ENCODE assay signal across 10 cellular contexts in genomic region chr7:27148776-27149641, GRCh38. TPM values are rescaled to one million over a fixed set of nuclear protein-coding genes. Genes with fewer than 3 reads are reported as not detected.
DNase-seq lines count a peak whose midpoint lies in the region; ATAC-seq, FAIRE-seq and TF ChIP-seq lines count a peak whose summit lies in the region.
"Had no signal": no experiment of that assay in that cellular context is flagged by ENCODE, and none has a peak within 500 bp of the region (broad histone marks: within the 10 kb centered on the region; RNA-seq: fewer than 3 reads in every experiment).

No MANE protein-coding gene starts in this region.

- H3K27ac ChIP-seq in Panc1 (ENCODE audit: low read length) (peak overlapping the region; percentile 89), keratinocyte (ENCODE audit: control insufficient read depth, insufficient read depth, low read length) (peak overlapping the region; percentile 87), testis (no peak overlapping the region), esophagus squamous epithelium (peak overlapping the region in 2 of 4 donors; percentile 50 to 76)

- FAIRE-seq in keratinocyte (lab: Jason Lieb, UNC), result no peak

- no peaks in the 10 kb centered on the region for H3K36me3 ChIP-seq in Panc1 (ENCODE audit: control insufficient read depth, insufficient read depth, low read length)
- H3K36me3 ChIP-seq in keratinocyte (ENCODE audit: control insufficient read depth in 2 of 2, extremely low read depth in 1 of 2, insufficient read depth in 2 of 2, low read length in 2 of 2), result peaks cover 0 to 7% of the 10 kb centered on the region in 2 experiments
- no peaks in the 10 kb centered on the region for H3K36me3 ChIP-seq in testis (ENCODE audit: low read depth, missing control alignments)
- H3K36me3 ChIP-seq in esophagus squamous epithelium, result no peaks in the 10 kb centered on the region

- no peaks in the 10 kb centered on the region for H3K9me1 ChIP-seq in keratinocyte (ENCODE audit: control insufficient read depth, extremely low read depth, insufficient read depth, low read length)

- TF ChIP-seq POLR2A in testis (IDR thresholded peaks at IDR 0.05) (no peak), esophagus squamous epithelium (IDR thresholded peaks at IDR 0.05) (no peak)

- DNase-seq in NCI-H748 (lab: John Stamatoyannopoulos, UW; ENCODE audit: unreplicated experiment), result peak; percentile 18
- DNase-seq in NCI-H748 treated with DMSO at 0.1 percent for 48 hours (lab: John Stamatoyannopoulos, UW), result no peak
- no peak for DNase-seq in Panc1 (ENCODE audit: low read depth, low spot score)
- DNase-seq in keratinocyte (ENCODE audit: low read depth, low spot score), result no peak
- DNase-seq in testis, result peak; percentile 9
- no peak for DNase-seq in NCI-H1092 (lab: John Stamatoyannopoulos, UW)
- DNase-seq in esophagus squamous epithelium (lab: John Stamatoyannopoulos, UW), result no peak
- DNase-seq in T-helper 1 cell, result no peak
- DNase-seq: mesendoderm, T-helper 17 cell had no signal

- BruUV-seq in Panc1 (replicated peaks; lab: Mats Ljungman, UMichigan), result no TSS peak

- intact Hi-C loops in Panc1 (cut with micrococcal nuclease; ENCODE audit: unreplicated experiment), result no loop called here
- intact Hi-C loops in testis (cut with DNase I; ENCODE audit: low total_unique reads), result no loop called here
- intact Hi-C loops in esophagus squamous epithelium (cut with DNase I), result no loop called here

- H3K4me3 ChIP-seq in Panc1 (ENCODE audit: low read depth in 2 of 2, low read length in 2 of 2), result peak overlapping the region; percentile 57 to 83
- H3K4me3 ChIP-seq in keratinocyte (ENCODE audit: control insufficient read depth in 2 of 3, extremely low read depth in 1 of 3, insufficient read depth in 2 of 3, low read depth in 1 of 3, low read length in 3 of 3), result peak overlapping the region; percentile 60 to 83 (median 74)
- H3K4me3 ChIP-seq in testis, result no peak overlapping the region
- peak overlapping the region in 1 of 4 donors; percentile 66 for H3K4me3 ChIP-seq in esophagus squamous epithelium

- H2AFZ ChIP-seq in keratinocyte (ENCODE audit: control insufficient read depth, low read length), result peak overlapping the region; percentile 17

- 33 to 42% methylated on average over 22 to 29 of the region's 29 CpGs for WGBS in testis, 2 donors
- WGBS in esophagus squamous epithelium, 2 donors, result 63 to 67% methylated on average over 14 to 28 of the region's 29 CpGs

- in situ Hi-C loops in Panc1 (cut with HindIII; ENCODE audit: low pct_unique_long_range_greater_than_20kb, low sequenced_read_pairs), result no loop called here

- CTCF ChIA-PET in Panc1 (lab: Charles Lee), result interaction anchor here (0.5 to 3.4 kb wide), 2 partner anchors 12 to 14 kb away, joined by 3 to 24 read pairs; no protein-coding TSS in a partner anchor

- H3K79me2 ChIP-seq in keratinocyte (ENCODE audit: control insufficient read depth, insufficient read depth, low read length), result peaks cover 84% of the 10 kb centered on the region

- no peak for ATAC-seq in Panc1
- ATAC-seq: T-helper 17 cell had no signal

- H3K9me3 ChIP-seq in Panc1 (ENCODE audit: control insufficient read depth, insufficient read depth, low read depth, low read length) (no peaks in the 10 kb centered on the region), keratinocyte (ENCODE audit: control insufficient read depth, low read depth, low read length) (no peaks in the 10 kb centered on the region), testis (no peaks in the 10 kb centered on the region), esophagus squamous epithelium (no peaks in the 10 kb centered on the region)

- H3K27me3 ChIP-seq in Panc1 (ENCODE audit: control insufficient read depth, insufficient read depth, low read length), result no peaks in the 10 kb centered on the region
- H3K27me3 ChIP-seq in keratinocyte (ENCODE audit: control insufficient read depth, extremely low read depth, insufficient read depth, low read length), result no peaks in the 10 kb centered on the region
- H3K27me3 ChIP-seq in testis, result peaks cover 9% of the 10 kb centered on the region
- H3K27me3 ChIP-seq in esophagus squamous epithelium, result peaks cover 10 to 100% (median 32%) of the 10 kb centered on the region in 4 donors

- peaks cover 20% of the 10 kb centered on the region for H3K4me1 ChIP-seq in Panc1 (ENCODE audit: control insufficient read depth, insufficient read depth, low read length)
- H3K4me1 ChIP-seq in keratinocyte (ENCODE audit: control insufficient read depth, extremely low read depth, insufficient read depth, low read length), result peaks cover 66% of the 10 kb centered on the region
- H3K4me1 ChIP-seq in testis, result peaks cover 2% of the 10 kb centered on the region
- H3K4me1 ChIP-seq in esophagus squamous epithelium, result peaks cover 22 to 62% (median 23%) of the 10 kb centered on the region in 3 donors

- H3K9ac ChIP-seq in keratinocyte (ENCODE audit: control insufficient read depth, extremely low read depth, insufficient read depth, low read length), result peak overlapping the region; percentile 93

- no peak for TF ChIP-seq CTCF in Panc1 (IDR thresholded peaks at IDR 0.05)
- no peak for TF ChIP-seq CTCF in keratinocyte (optimal IDR thresholded peaks at IDR 0.05 in 1 of 3, IDR thresholded peaks at IDR 0.05 in 1 of 3, conservative IDR thresholded peaks at IDR 0.05 in 1 of 3; ENCODE audit: extremely low read depth in 1 of 3, insufficient read depth in 2 of 3, low read length in 3 of 3)
- no peak for TF ChIP-seq CTCF in testis (IDR thresholded peaks at IDR 0.05)
- TF ChIP-seq CTCF in esophagus squamous epithelium (IDR thresholded peaks at IDR 0.05), result no peak

- peak overlapping the region; percentile 98 for H3K4me2 ChIP-seq in keratinocyte (ENCODE audit: control insufficient read depth, extremely low read depth, insufficient read depth, low read depth, low read length)

- no peaks in the 10 kb centered on the region for H4K20me1 ChIP-seq in keratinocyte (ENCODE audit: control insufficient read depth, extremely low read depth, insufficient read depth, low read length)

- dilution Hi-C loops in keratinocyte (cut with MboI; ENCODE audit: extremely low pct_ligation_motif_present, low sequenced_read_pairs), result no loop called here

- POLR2A ChIA-PET in Panc1 (lab: Charles Lee), result no interaction called here

RNA-seq across cellular contexts. Expression of gene HOXA6, which starts 1.4 kb away (rescaled TPM):
- total RNA-seq in Panc1 (2021; ENCODE audit: unreplicated experiment) (3.3 TPM), testis (not detected), esophagus squamous epithelium (1 to 10 TPM in 1 of 4 donors, under 1 TPM in 1, not detected in 2; 0.26 to 1.3 TPM)
- polyA plus RNA-seq in Panc1 (2012; ENCODE audit: insufficient read length), result 4.8 TPM
- polyA plus RNA-seq in keratinocyte (0.52 to 0.72 TPM (median 0.54 TPM) in 3 replicates), testis (ENCODE audit: insufficient read depth, low read depth, low replicate concordance) (0.37 TPM)
- not detected for polyA plus RNA-seq in keratinocyte (2011; ENCODE audit: low read depth)
- 0.26 and 0.68 TPM in 2 replicates for polyA plus RNA-seq in keratinocyte (2011; cell fraction: cytosol; rRNA removed)
- polyA plus RNA-seq in keratinocyte (2011; cell fraction: nucleus; rRNA removed), result 1.8 and 2.5 TPM in 2 replicates
- polyA plus RNA-seq in keratinocyte (2012; ENCODE audit: low replicate concordance), result 0.44 and 1.4 TPM in 2 replicates
- 0.59 to 2.3 TPM (median 1.1 TPM) in 3 replicates for polyA minus RNA-seq in keratinocyte
- not detected for polyA minus RNA-seq in keratinocyte (2011; cell fraction: cytosol; rRNA and poly(A)+ RNA removed)
- 2.7 and 3.6 TPM in 2 replicates for polyA minus RNA-seq in keratinocyte (2011; cell fraction: nucleus; rRNA and poly(A)+ RNA removed)
- total RNA-seq: T-helper 17 cell had no signal

RNA-seq across cellular contexts. Expression of gene HOXA3, which starts 3.4 kb away (rescaled TPM):
- total RNA-seq in Panc1 (2021; ENCODE audit: unreplicated experiment) (30.2 TPM), testis (1 to 10 TPM in 1 of 2 donors, under 1 TPM in 1; 0.93 to 2.4 TPM), esophagus squamous epithelium (1 to 10 TPM; 3.6 to 8.7 (median 6.6) TPM)
- 16.4 TPM for polyA plus RNA-seq in Panc1 (2012; ENCODE audit: insufficient read length)
- polyA plus RNA-seq in keratinocyte (0.17 to 0.84 TPM (median 0.58 TPM) in 3 replicates), testis (ENCODE audit: insufficient read depth, low read depth, low replicate concordance) (2.8 TPM)
- polyA plus RNA-seq in keratinocyte (2011; ENCODE audit: low read depth), result 0.87 TPM
- polyA plus RNA-seq in keratinocyte (2011; cell fraction: cytosol; rRNA removed), result 0.55 and 0.95 TPM in 2 replicates
- polyA plus RNA-seq in keratinocyte (2011; cell fraction: nucleus; rRNA removed), result 1.2 and 2.0 TPM in 2 replicates
- 1.1 and 3.2 TPM in 2 replicates for polyA plus RNA-seq in keratinocyte (2012; ENCODE audit: low replicate concordance)
- 0.22 to 1.2 TPM in 2 of 3 replicates, not detected in the other for polyA minus RNA-seq in keratinocyte
- polyA minus RNA-seq in keratinocyte (2011; cell fraction: cytosol; rRNA and poly(A)+ RNA removed), result 1.9 TPM
- 0.54 and 1.2 TPM in 2 replicates for polyA minus RNA-seq in keratinocyte (2011; cell fraction: nucleus; rRNA and poly(A)+ RNA removed)
- total RNA-seq: T-helper 17 cell had no signal

RNA-seq across cellular contexts. Expression of gene HOXA5, which starts 5.5 kb away (rescaled TPM):
- total RNA-seq in Panc1 (2021; ENCODE audit: unreplicated experiment) (3.9 TPM), testis (under 1 TPM in 1 of 2 donors, not detected in 1; 0.63 TPM), esophagus squamous epithelium (1 to 10 TPM; 3.6 to 8.2 (median 6.8) TPM)
- 3.0 TPM for polyA plus RNA-seq in Panc1 (2012; ENCODE audit: insufficient read length)
- polyA plus RNA-seq in keratinocyte (3.3 to 7.1 TPM (median 4.5 TPM) in 3 replicates), testis (ENCODE audit: insufficient read depth, low read depth, low replicate concordance) (7.6 TPM)
- polyA plus RNA-seq in keratinocyte (2011; ENCODE audit: low read depth), result 6.8 TPM
- 3.1 and 4.3 TPM in 2 replicates for polyA plus RNA-seq in keratinocyte (2011; cell fraction: cytosol; rRNA removed)
- 9.4 and 10.0 TPM in 2 replicates for polyA plus RNA-seq in keratinocyte (2011; cell fraction: nucleus; rRNA removed)
- polyA plus RNA-seq in keratinocyte (2012; ENCODE audit: low replicate concordance), result 3.2 and 5.0 TPM in 2 replicates
- polyA minus RNA-seq in keratinocyte, result 2.3 to 4.3 TPM (median 2.7 TPM) in 3 replicates
- polyA minus RNA-seq in keratinocyte (2011; cell fraction: cytosol; rRNA and poly(A)+ RNA removed), result 4.4 TPM
- polyA minus RNA-seq in keratinocyte (2011; cell fraction: nucleus; rRNA and poly(A)+ RNA removed), result 5.0 and 5.5 TPM in 2 replicates

RNA-seq across cellular contexts. Expression of gene HOXA7, which starts 7.5 kb away (rescaled TPM):
- total RNA-seq in Panc1 (2021; ENCODE audit: unreplicated experiment) (not detected), testis (1 to 10 TPM; 3.1 to 7.8 TPM), esophagus squamous epithelium (under 1 TPM; 0.23 to 0.76 (median 0.48) TPM)
- polyA plus RNA-seq in Panc1 (2012; ENCODE audit: insufficient read length), result not detected
- polyA plus RNA-seq in keratinocyte (3.8 to 13.5 TPM (median 8.1 TPM) in 3 replicates), testis (ENCODE audit: insufficient read depth, low read depth, low replicate concordance) (13.1 TPM)
- 4.9 TPM for polyA plus RNA-seq in keratinocyte (2011; ENCODE audit: low read depth)
- polyA plus RNA-seq in keratinocyte (2011; cell fraction: cytosol; rRNA removed), result 7.4 and 9.8 TPM in 2 replicates
- polyA plus RNA-seq in keratinocyte (2011; cell fraction: nucleus; rRNA removed), result 5.2 and 6.0 TPM in 2 replicates
- polyA plus RNA-seq in keratinocyte (2012; ENCODE audit: low replicate concordance), result 3.9 and 14.3 TPM in 2 replicates
- polyA minus RNA-seq in keratinocyte, result 4.5 to 4.9 TPM (median 4.8 TPM) in 3 replicates
- 11.9 TPM for polyA minus RNA-seq in keratinocyte (2011; cell fraction: cytosol; rRNA and poly(A)+ RNA removed)
- polyA minus RNA-seq in keratinocyte (2011; cell fraction: nucleus; rRNA and poly(A)+ RNA removed), result 2.0 and 2.3 TPM in 2 replicates
- total RNA-seq: T-helper 17 cell had no signal

RNA-seq across cellular contexts. Expression of gene HOXA9, which starts 16.3 kb away (rescaled TPM):
- total RNA-seq in Panc1 (2021; ENCODE audit: unreplicated experiment), result not detected
- polyA plus RNA-seq in Panc1 (2012; ENCODE audit: insufficient read length), result 0.23 TPM
- 9.0 to 40.5 TPM (median 28.1 TPM) in 3 replicates for polyA plus RNA-seq in keratinocyte
- polyA plus RNA-seq in keratinocyte (2011; ENCODE audit: low read depth), result 76.1 TPM
- 20.4 and 23.2 TPM in 2 replicates for polyA plus RNA-seq in keratinocyte (2011; cell fraction: cytosol; rRNA removed)
- polyA plus RNA-seq in keratinocyte (2011; cell fraction: nucleus; rRNA removed), result 22.3 and 31.4 TPM in 2 replicates
- polyA plus RNA-seq in keratinocyte (2012; ENCODE audit: low replicate concordance), result 21.1 and 27.0 TPM in 2 replicates
- 1.5 to 5.7 TPM (median 4.0 TPM) in 3 replicates for polyA minus RNA-seq in keratinocyte
- 9.4 TPM for polyA minus RNA-seq in keratinocyte (2011; cell fraction: cytosol; rRNA and poly(A)+ RNA removed)
- polyA minus RNA-seq in keratinocyte (2011; cell fraction: nucleus; rRNA and poly(A)+ RNA removed), result 2.2 and 3.8 TPM in 2 replicates
- total RNA-seq in testis, result under 1 TPM; 0.25 to 0.39 TPM
- 1.0 TPM for polyA plus RNA-seq in testis (ENCODE audit: insufficient read depth, low read depth, low replicate concordance)
- 1 to 10 TPM in 1 of 4 donors, under 1 TPM in 1, not detected in 2; 0.57 to 1.1 TPM for total RNA-seq in esophagus squamous epithelium
- total RNA-seq: T-helper 17 cell had no signal

Comparison
In these comparisons a context has a peak if more than half of its experiments do, and no peak if none do; other contexts are left out.
1. DNase-seq: peak in NCI-H748 (single experiment) and testis (single experiment); none in NCI-H748 treated with DMSO at 0.1 percent for 48 hours (single experiment), Panc1 (single experiment), keratinocyte (single experiment), NCI-H1092 (single experiment), esophagus squamous epithelium (single experiment) and T-helper 1 cell (0 of 5).
2. H3K27ac ChIP-seq: peak in Panc1 (single experiment) and keratinocyte (single experiment); none in testis (0 of 2).
3. H3K4me3 ChIP-seq: peak in Panc1 (2 of 2) and keratinocyte (3 of 3); none in testis (0 of 2).